Comparison of ENCODE assay signal across 10 cellular contexts in the genomic region with DNA sequence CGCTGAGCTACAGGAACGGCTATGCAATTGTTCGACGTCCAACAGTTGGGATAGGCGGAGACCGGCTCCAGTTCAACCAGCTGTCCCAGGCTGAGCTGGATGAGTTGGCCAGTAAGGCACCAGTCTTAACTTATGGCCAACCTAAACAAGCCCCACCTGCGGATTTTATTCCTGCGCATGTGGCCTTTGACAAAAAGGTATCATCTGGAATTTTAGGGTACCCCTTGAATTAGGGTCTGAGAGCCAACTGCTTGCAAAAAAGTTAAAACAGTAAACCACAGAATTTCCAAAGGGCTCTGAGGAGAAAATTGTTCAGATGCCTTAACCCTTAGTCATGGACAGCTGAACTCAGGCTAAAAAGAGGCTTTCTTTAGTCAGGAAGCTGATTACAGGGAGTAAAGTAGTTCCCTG. TPM values are rescaled to one million over a fixed set of nuclear protein-coding genes. Genes with fewer than 3 reads are reported as not detected.
DNase-seq lines count a peak whose midpoint lies in the region; TF ChIP-seq lines count a peak whose summit lies in the region.
"Had no signal": no experiment of that assay in that cellular context is flagged by ENCODE, and none has a peak within 500 bp of the region (broad histone marks: within the 10 kb centered on the region; RNA-seq: fewer than 3 reads in every experiment).

No MANE protein-coding gene starts in this region.

- H3K36me3 ChIP-seq in duodenal mucosa (ENCODE audit: control insufficient read depth in 1 of 2, insufficient read depth in 2 of 2, low read length in 2 of 2) (no peaks in the 10 kb centered on the region), mesenchymal stem cell (ENCODE audit: control insufficient read depth in 1 of 2, insufficient read depth in 2 of 2, low read depth in 1 of 2, low read length in 2 of 2) (peaks cover 0 to 8% of the 10 kb centered on the region in 2 experiments)

- H3K27me3 ChIP-seq in duodenal mucosa (ENCODE audit: control insufficient read depth in 1 of 2, insufficient read depth in 2 of 2, low read length in 2 of 2) (no peaks in the 10 kb centered on the region), mesenchymal stem cell (ENCODE audit: control insufficient read depth in 1 of 2, insufficient read depth in 1 of 2, low read length in 2 of 2) (no peaks in the 10 kb centered on the region)

- H3K18ac ChIP-seq in mesenchymal stem cell (ENCODE audit: low read depth in 1 of 2, low read length in 2 of 2), result peak overlapping the region in 1 of 2 experiments; percentile 50

- no peak overlapping the region for H3K14ac ChIP-seq in mesenchymal stem cell (ENCODE audit: low read length in 2 of 2)

- no peak overlapping the region for H2AK5ac ChIP-seq in mesenchymal stem cell (ENCODE audit: low read length, severe bottlenecking)

- no peak overlapping the region for H3K23ac ChIP-seq in mesenchymal stem cell (ENCODE audit: low read length in 2 of 2)

- H3K4me2 ChIP-seq in mesenchymal stem cell (ENCODE audit: low read length, poor library complexity, severe bottlenecking), result peak overlapping the region; percentile 8

- H3K79me1 ChIP-seq in mesenchymal stem cell (replicated peaks; ENCODE audit: low read length, poor library complexity, severe bottlenecking), result peaks cover 6% of the 10 kb centered on the region

- WGBS in mesenchymal stem cell, result 5% methylated on average over 8 of the region's 8 CpGs

- no peak overlapping the region for H3K4ac ChIP-seq in mesenchymal stem cell (ENCODE audit: low read depth in 1 of 2, low read length in 2 of 2)

- no peak overlapping the region for H2AFZ ChIP-seq in mesenchymal stem cell (ENCODE audit: low read depth, low read length)

- H3K27ac ChIP-seq in duodenal mucosa (ENCODE audit: low read depth, low read length) (peak overlapping the region; percentile 7), mesenchymal stem cell (ENCODE audit: low read length, poor library complexity, severe bottlenecking) (peak overlapping the region; percentile 93), substantia nigra (ENCODE audit: low read depth, low read length, poor library complexity, severe bottlenecking) (no peak overlapping the region)

- no peak overlapping the region for H4K91ac ChIP-seq in mesenchymal stem cell (ENCODE audit: low read length)

- no peak overlapping the region for H4K8ac ChIP-seq in mesenchymal stem cell (ENCODE audit: low read length)

- no peak overlapping the region for H3K9ac ChIP-seq in duodenal mucosa (ENCODE audit: low read depth in 1 of 2, low read length in 2 of 2)
- H3K9ac ChIP-seq in mesenchymal stem cell (ENCODE audit: low read length), result peak overlapping the region; percentile 72

- H3K4me3 ChIP-seq in duodenal mucosa (ENCODE audit: low read depth in 1 of 2, low read length in 2 of 2), result no peak overlapping the region
- H3K4me3 ChIP-seq in mesenchymal stem cell (ENCODE audit: insufficient read depth in 1 of 2, low read depth in 1 of 2, low read length in 2 of 2), result no peak overlapping the region

- H3K9me3 ChIP-seq in duodenal mucosa (ENCODE audit: control insufficient read depth in 1 of 2, low read length in 2 of 2), result no peaks in the 10 kb centered on the region
- H3K9me3 ChIP-seq in mesenchymal stem cell (ENCODE audit: control insufficient read depth, low read length), result no peaks in the 10 kb centered on the region

- H2BK120ac ChIP-seq in mesenchymal stem cell (ENCODE audit: low read depth, low read length), result peak overlapping the region; percentile 42

- DNase-seq in AG08395 (ENCODE audit: low spot score) (peak; percentile 84), LHCN-M2 (ENCODE audit: low read depth) (peak; percentile 97), mesenchymal stem cell (peak; percentile 85), substantia nigra (lab: John Stamatoyannopoulos, UW) (no peak), NCI-H69 (lab: John Stamatoyannopoulos, UW) (no peak), NCI-H524 treated with DMSO at 0.1 percent for 48 hours (lab: John Stamatoyannopoulos, UW) (no peak), GM20000 (ENCODE audit: low spot score) (no peak)
- DNase-seq: activated naive CD4-positive, alpha-beta T cell treated with anti-CD3 and anti-CD28 coated beads for 36 hours; NCI-H1694 had no signal

- peak overlapping the region in 1 of 2 experiments; percentile 23 for H2BK12ac ChIP-seq in mesenchymal stem cell (ENCODE audit: low read length in 2 of 2)

- no peak overlapping the region for H2BK15ac ChIP-seq in mesenchymal stem cell (ENCODE audit: low read depth, poor library complexity, severe bottlenecking)

- H3K4me1 ChIP-seq in duodenal mucosa (ENCODE audit: control insufficient read depth in 1 of 2, insufficient read depth in 2 of 2, low read length in 2 of 2) (peaks cover 7 to 9% of the 10 kb centered on the region in 2 donors), mesenchymal stem cell (ENCODE audit: control insufficient read depth, insufficient read depth, low read depth, low read length) (peaks cover 2% of the 10 kb centered on the region)

- TF ChIP-seq CTCF in GM20000 (IDR thresholded peaks at IDR 0.05; ENCODE audit: extremely low read depth, missing control alignments), result no peak

- peak overlapping the region; percentile 86 for H2BK5ac ChIP-seq in mesenchymal stem cell (ENCODE audit: low read depth, low read length, poor library complexity, severe bottlenecking)

RNA-seq across cellular contexts. Expression of gene EFHC1, which starts 3.8 kb away (rescaled TPM):
- 31.8 and 41.9 TPM in 2 replicates for total RNA-seq in LHCN-M2 (2014; rRNA removed)
- 15.5 TPM for polyA plus RNA-seq in LHCN-M2 (2012)
- polyA plus RNA-seq in mesenchymal stem cell (2013, experiment 1 of 2), result 12.4 TPM
- polyA plus RNA-seq in mesenchymal stem cell (2013, experiment 2 of 2), result 12.0 TPM

Comparison
In these comparisons a context has a peak if more than half of its experiments do, and no peak if none do; other contexts are left out.
1. DNase-seq: peak in AG08395 (single experiment), LHCN-M2 (single experiment) and mesenchymal stem cell (single experiment); none in substantia nigra (0 of 49), NCI-H69 (single experiment), NCI-H524 treated with DMSO at 0.1 percent for 48 hours (single experiment) and GM20000 (single experiment).